In genomic region chr5:177303121-177303924, GRCh38 we compare ENCODE assay signal across 8 cellular contexts. TPM values are rescaled to one million over a fixed set of nuclear protein-coding genes. Genes with fewer than 3 reads are reported as not detected.
DNase-seq lines count a peak whose midpoint lies in the region; ATAC-seq and TF ChIP-seq lines count a peak whose summit lies in the region.

A gene with protein sequence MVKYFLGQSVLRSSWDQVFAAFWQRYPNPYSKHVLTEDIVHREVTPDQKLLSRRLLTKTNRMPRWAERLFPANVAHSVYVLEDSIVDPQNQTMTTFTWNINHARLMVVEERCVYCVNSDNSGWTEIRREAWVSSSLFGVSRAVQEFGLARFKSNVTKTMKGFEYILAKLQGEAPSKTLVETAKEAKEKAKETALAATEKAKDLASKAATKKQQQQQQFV (plus strand): TSS chr5:177303799. CDS start chr5:177303986, 187 bp downstream.
TSS of gene RAB24 (minus strand) at chr5:177303719. CDS start at chr5:177303288, 431 bp downstream.

- H3K9me3 Mint-ChIP-seq in activated B cell treated with CpG ODN at 0.5 μM for 24 hours, result no peaks in the 10 kb centered on the region

- peak within 1 kb of the TSS; percentile 90 for H3K4me3 Mint-ChIP-seq in activated B cell treated with CpG ODN at 0.5 μM for 24 hours

- CTCF ChIA-PET in activated B cell treated with CpG ODN at 0.5 μM for 24 hours (lab: Charles Lee), result interaction anchor here (1.0 to 1.3 kb wide), 2 partner anchors 190 to 204 kb away, joined by 3 to 4 read pairs; no protein-coding TSS in a partner anchor

- TF ChIP-seq CTCF in activated B cell treated with CpG ODN at 0.5 μM for 24 hours (IDR thresholded peaks at IDR 0.05) (no peak), cardiac fibroblast (IDR thresholded peaks at IDR 0.05; ENCODE audit: low read depth, low read length) (peak; percentile 7)

- H3K4me1 Mint-ChIP-seq in activated B cell treated with CpG ODN at 0.5 μM for 24 hours, result peaks cover 75% of the 10 kb centered on the region

- DNase-seq in SIG-M5 treated with dmso at 0.1 percent for 504 hours (lab: John Stamatoyannopoulos, UW; ENCODE audit: unreplicated experiment) (peak; percentile 78), SIG-M5 (lab: John Stamatoyannopoulos, UW) (no peak), NCI-H2227 (lab: John Stamatoyannopoulos, UW; ENCODE audit: unreplicated experiment) (peak; percentile 87), activated B cell treated with CpG ODN at 0.5 μM for 24 hours (peak; percentile 93), cardiac fibroblast (ENCODE audit: low read depth in 2 of 2) (peak; percentile 81 to 83), iris pigment epithelial cell (ENCODE audit: low read depth) (peak; percentile 83)
- DNase-seq in stimulated activated CD4-positive, alpha-beta T cell treated with anti-CD3 and anti-CD28 coated beads, Interleukin-12 subunit alpha, Interleukin-12 subunit beta, amount 100 ng/mL, for 4 hours, result peak; percentile 90

- peak within 1 kb of the TSS; percentile 92 to 97 for H3K4me3 ChIP-seq in cardiac fibroblast (replicated peaks in 1 of 2; ENCODE audit: low read depth in 2 of 2, low read length in 2 of 2)

- POLR2A ChIA-PET in activated B cell treated with CpG ODN at 0.5 μM for 24 hours (lab: Charles Lee), result interaction anchor here (0.7 to 3.0 kb wide), 4 partner anchors 13 to 169 kb away, joined by 3 to 21 read pairs (median 6); partner anchors contain the start of genes LMAN2 and RGS14

- intact Hi-C loops in activated B cell treated with CpG ODN at 0.5 μM for 24 hours (cut with micrococcal nuclease), result loop anchor here (1.0 to 5.0 kb wide), 6 partner anchors 9 to 916 kb away; partner anchors contain the start of genes HIGD2A, NOP16, NSD1 and RGS14

- ATAC-seq in HG02981 (IDR thresholded peaks at IDR 0.05; ENCODE audit: unreplicated experiment) (peak; percentile 58), activated B cell treated with CpG ODN at 0.5 μM for 24 hours (ENCODE audit: low read depth) (peak; percentile 41)

- H3K27me3 Mint-ChIP-seq in activated B cell treated with CpG ODN at 0.5 μM for 24 hours, result no peaks in the 10 kb centered on the region

- H3K36me3 Mint-ChIP-seq in activated B cell treated with CpG ODN at 0.5 μM for 24 hours (ENCODE audit: low read depth), result peaks cover 25% of the 10 kb centered on the region

- H3K27ac Mint-ChIP-seq in activated B cell treated with CpG ODN at 0.5 μM for 24 hours, result peak within 1 kb of the TSS; percentile 89

RNA-seq across cellular contexts. Expression of the first gene that starts in this region (rescaled TPM):
- total RNA-seq in activated B cell treated with CpG ODN at 0.5 μM for 24 hours, result 141 and 160 TPM in 2 replicates

RNA-seq across cellular contexts. Expression of gene RAB24, which starts in this region (rescaled TPM):
- total RNA-seq in activated B cell treated with CpG ODN at 0.5 μM for 24 hours, result 35.6 and 36.3 TPM in 2 replicates
